Comparison of ENCODE assay signal across 11 cellular contexts in the genomic region with DNA sequence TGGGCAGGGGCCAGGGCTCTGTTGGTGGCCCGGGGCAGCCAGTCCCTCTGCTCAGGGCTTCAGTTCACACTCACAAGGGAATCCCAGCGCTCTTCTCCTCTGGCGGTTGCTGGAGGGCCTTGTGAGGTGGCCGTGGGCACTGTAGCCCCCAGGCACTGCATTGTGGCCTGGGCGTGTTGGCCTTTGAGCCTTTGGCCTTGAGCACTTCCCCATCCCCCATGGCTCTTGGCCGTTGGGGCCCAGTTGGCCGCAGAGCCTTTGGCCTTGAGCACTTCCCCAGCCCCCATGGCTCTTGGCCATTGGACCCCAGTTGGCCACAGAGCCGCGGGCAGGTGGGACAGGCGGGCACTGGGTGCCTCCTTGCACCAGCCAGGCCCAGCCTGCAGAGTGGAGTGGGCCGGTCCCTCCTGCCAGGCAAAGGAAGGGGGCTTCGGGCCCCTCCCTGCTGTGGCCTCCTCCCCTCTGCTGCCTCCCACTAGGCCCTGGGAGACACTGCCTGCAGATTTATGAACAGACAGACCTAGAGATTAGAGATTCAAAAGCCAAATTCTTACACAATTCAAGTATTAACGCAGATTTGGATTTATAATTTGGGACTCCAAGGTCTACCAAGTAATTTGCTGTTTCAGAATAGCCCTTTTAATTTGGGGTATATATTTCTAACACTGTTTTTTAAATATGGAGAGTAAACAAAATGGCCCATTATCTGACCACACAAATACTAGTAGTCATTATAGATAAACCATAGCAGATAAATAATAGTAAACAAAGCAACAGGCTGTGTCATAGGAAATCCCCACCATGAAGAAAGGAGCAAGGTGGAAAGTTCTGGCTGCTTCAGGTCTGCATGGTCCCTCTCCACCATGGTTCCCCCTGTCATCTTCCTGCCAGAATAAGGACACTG. TPM values are rescaled to one million over a fixed set of nuclear protein-coding genes. Genes with fewer than 3 reads are reported as not detected.
DNase-seq lines count a peak whose midpoint lies in the region; ATAC-seq and TF ChIP-seq lines count a peak whose summit lies in the region.
"Had no signal": no experiment of that assay in that cellular context is flagged by ENCODE, and none has a peak within 500 bp of the region (broad histone marks: within the 10 kb centered on the region; RNA-seq: fewer than 3 reads in every experiment).

No MANE protein-coding gene starts in this region.

- peak overlapping the region; percentile 0 for H4K12ac ChIP-seq in trophoblast cell (ENCODE audit: low read depth, low read length)

- ATAC-seq in WTC11 = no peak
- ATAC-seq in heart right ventricle = peak in 1 of 8 donors; percentile 3
- no peak for ATAC-seq in HG03108 (IDR thresholded peaks at IDR 0.05; ENCODE audit: unreplicated experiment)
- no peak for ATAC-seq in HG02610 (IDR thresholded peaks at IDR 0.05; ENCODE audit: unreplicated experiment)
- ATAC-seq in GM21723 (IDR thresholded peaks at IDR 0.05; ENCODE audit: unreplicated experiment) = no peak

- H4K20me1 ChIP-seq in BLaER1 treated with 17β-estradiol and CSF1 and Interleukin-3, amounts not matched to agents 10 nM and 100 nM = peaks cover 68 to 100% (median 80%) of the 10 kb centered on the region in 11 experiments

- peaks cover 22% of the 10 kb centered on the region for H3K79me1 ChIP-seq in trophoblast cell (ENCODE audit: low read length)

- H3K23ac ChIP-seq in trophoblast cell (ENCODE audit: low read length) = no peak overlapping the region

- H3K79me2 ChIP-seq in trophoblast cell (ENCODE audit: control insufficient read depth, insufficient read depth, low read length, poor library complexity) = peaks cover 5% of the 10 kb centered on the region

- H4K91ac ChIP-seq in trophoblast cell (ENCODE audit: low read depth, low read length) = peak overlapping the region; percentile 50

- H2BK5ac ChIP-seq in trophoblast cell (ENCODE audit: low read depth, low read length, poor library complexity) = peak overlapping the region; percentile 1

- H3K14ac ChIP-seq in trophoblast cell (ENCODE audit: low read length) = peak overlapping the region; percentile 36

- DNase-seq in WTC11 (ENCODE audit: low spot score) = no peak
- no peak for DNase-seq in heart right ventricle
- DNase-seq in trophoblast cell = no peak
- DNase-seq in effector memory CD4-positive, alpha-beta T cell = no peak
- DNase-seq: GF-D8, naive B cell, NCI-H1930 had no signal

- peaks cover 32 to 57% (median 44%) of the 10 kb centered on the region in 11 experiments for H3K36me3 ChIP-seq in BLaER1 treated with 17β-estradiol and CSF1 and Interleukin-3, amounts not matched to agents 10 nM and 100 nM
- H3K36me3 ChIP-seq in heart right ventricle (peaks cover 0 to 28% (median 10%) of the 10 kb centered on the region in 9 donors), trophoblast cell (ENCODE audit: control insufficient read depth in 1 of 2, insufficient read depth in 2 of 2, low read length in 2 of 2) (no peaks in the 10 kb centered on the region)
- H3K36me3 ChIP-seq in effector memory CD4-positive, alpha-beta T cell (ENCODE audit: control insufficient read depth, insufficient read depth, low read length) = no peaks in the 10 kb centered on the region

- H3K9me3 ChIP-seq in BLaER1 treated with 17β-estradiol and CSF1 and Interleukin-3, amounts not matched to agents 10 nM and 100 nM (replicated peaks in 1 of 11) = no peaks in the 10 kb centered on the region
- H3K9me3 ChIP-seq in heart right ventricle (no peaks in the 10 kb centered on the region), trophoblast cell (ENCODE audit: insufficient read depth, low read depth, low read length) (no peaks in the 10 kb centered on the region)
- no peaks in the 10 kb centered on the region for H3K9me3 ChIP-seq in effector memory CD4-positive, alpha-beta T cell (ENCODE audit: control insufficient read depth, low read length)

- peaks cover 56 to 78% (median 72%) of the 10 kb centered on the region in 10 experiments for H3K4me1 ChIP-seq in BLaER1 treated with 17β-estradiol and CSF1 and Interleukin-3, amounts not matched to agents 10 nM and 100 nM
- H3K4me1 ChIP-seq in heart right ventricle = peaks cover 11 to 55% (median 35%) of the 10 kb centered on the region in 9 donors
- H3K4me1 ChIP-seq in trophoblast cell (ENCODE audit: control insufficient read depth in 1 of 2, insufficient read depth in 2 of 2, low read length in 2 of 2) = peaks cover 34 to 41% of the 10 kb centered on the region in 2 experiments
- no peaks in the 10 kb centered on the region for H3K4me1 ChIP-seq in effector memory CD4-positive, alpha-beta T cell (ENCODE audit: control insufficient read depth, insufficient read depth, low read length, poor library complexity, severe bottlenecking)

- H3K18ac ChIP-seq in trophoblast cell (ENCODE audit: low read length) = peak overlapping the region; percentile 36

- intact Hi-C loops in heart right ventricle (cut with DNase I) = loop anchor here in 3 of 10 donors (10.0 kb wide), 3 partner anchors 155 to 175 kb away; partner anchors contain the start of genes RANBP1 (in 1 of the 3), TRMT2A (in 1 of the 3) and ZDHHC8 (in 1 of the 3)

- no peaks in the 10 kb centered on the region; the same call in 1 of the 2 replicates for H3K27me3 Mint-ChIP-seq in WTC11 (ENCODE audit: low read depth)
- H3K27me3 Mint-ChIP-seq: naive B cell had no signal

- H3K27ac Mint-ChIP-seq in WTC11 = no peak overlapping the region

- no peak overlapping the region for H2AFZ ChIP-seq in trophoblast cell (ENCODE audit: insufficient read depth, low read length, poor library complexity)

- CTCF ChIA-PET in WTC11 (lab: Charles Lee) = interaction anchor here (0.6 to 2.8 kb wide), 13 partner anchors 10 to 236 kb away, joined by 3 to 10 read pairs (median 5); partner anchors contain the start of gene GP1BB

- H3K9me3 Mint-ChIP-seq in WTC11 = no peaks in the 10 kb centered on the region
- H3K9me3 Mint-ChIP-seq: naive B cell had no signal

- peaks cover 29% of the 10 kb centered on the region for H3K4me1 Mint-ChIP-seq in WTC11

- H3K4me3 Mint-ChIP-seq in WTC11 = peak overlapping the region; percentile 53
- H3K4me3 Mint-ChIP-seq: naive B cell had no signal

- peak overlapping the region; percentile 28 for H2AK5ac ChIP-seq in trophoblast cell (ENCODE audit: low read length)

- TF ChIP-seq CTCF in WTC11 (IDR thresholded peaks at IDR 0.05) (no peak), heart right ventricle (IDR thresholded peaks at IDR 0.05) (no peak)

- peak overlapping the region in 2 of 11 experiments; percentile 25 to 26; a peak in 1 of 22 replicates for H3K27ac ChIP-seq in BLaER1 treated with 17β-estradiol and CSF1 and Interleukin-3, amounts not matched to agents 10 nM and 100 nM
- H3K27ac ChIP-seq in heart right ventricle (peak overlapping the region in 5 of 10 donors; percentile 13 to 49 (median 32)), trophoblast cell (ENCODE audit: low read depth, low read length) (no peak overlapping the region)
- no peak overlapping the region for H3K27ac ChIP-seq in effector memory CD4-positive, alpha-beta T cell (ENCODE audit: insufficient read depth, low read length, poor library complexity, severe bottlenecking)

- H3K4me2 ChIP-seq in BLaER1 treated with 17β-estradiol and CSF1 and Interleukin-3, amounts not matched to agents 10 nM and 100 nM = peak overlapping the region in 8 of 11 experiments; percentile 26 to 51 (median 40); a peak in 10 of 22 replicates
- H3K4me2 ChIP-seq in trophoblast cell (ENCODE audit: low read length) = peak overlapping the region; percentile 47

- H2BK120ac ChIP-seq in trophoblast cell (ENCODE audit: insufficient read depth, low read length, poor library complexity) = peak overlapping the region; percentile 29

- peak overlapping the region in 5 of 11 experiments; percentile 1 to 54 (median 29); a peak in 2 of 22 replicates for H3K9ac ChIP-seq in BLaER1 treated with 17β-estradiol and CSF1 and Interleukin-3, amounts not matched to agents 10 nM and 100 nM
- H3K9ac ChIP-seq in trophoblast cell (ENCODE audit: low read length) = no peak overlapping the region

- peak overlapping the region; percentile 55 for H2BK12ac ChIP-seq in trophoblast cell (ENCODE audit: low read length)

- POLR2A ChIA-PET in WTC11 (lab: Charles Lee) = interaction anchor here (0.6 to 1.0 kb wide), 3 partner anchors 10 to 158 kb away, joined by 3 to 4 read pairs (median 3); partner anchors contain the start of gene TRMT2A

- 35 to 45% methylated on average over 12 to 13 of the region's 13 CpGs for WGBS in heart right ventricle, 2 donors
- no CpG with 5 or more reads among the region's 13 CpGs for WGBS in trophoblast cell (ENCODE audit: extremely low coverage, insufficient coverage, insufficient read length)

- H4K8ac ChIP-seq in trophoblast cell (ENCODE audit: low read depth, low read length) = peak overlapping the region; percentile 72

- no peak overlapping the region for H3K4ac ChIP-seq in trophoblast cell (ENCODE audit: low read depth, low read length)

- no peaks in the 10 kb centered on the region for H3K36me3 Mint-ChIP-seq in WTC11
- H3K36me3 Mint-ChIP-seq: naive B cell had no signal

- H3K27me3 ChIP-seq in BLaER1 treated with 17β-estradiol and CSF1 and Interleukin-3, amounts not matched to agents 10 nM and 100 nM = no peaks in the 10 kb centered on the region
- H3K27me3 ChIP-seq in heart right ventricle = no peaks in the 10 kb centered on the region
- no peaks in the 10 kb centered on the region for H3K27me3 ChIP-seq in trophoblast cell (ENCODE audit: insufficient read depth, low read length)
- no peaks in the 10 kb centered on the region for H3K27me3 ChIP-seq in effector memory CD4-positive, alpha-beta T cell (replicated peaks; ENCODE audit: control insufficient read depth, insufficient read depth, low read length, poor library complexity, severe bottlenecking)

- no peak overlapping the region for H3K4me3 ChIP-seq in BLaER1 treated with 17β-estradiol and CSF1 and Interleukin-3, amounts not matched to agents 10 nM and 100 nM
- peak overlapping the region in 6 of 10 donors; percentile 12 to 43 (median 33) for H3K4me3 ChIP-seq in heart right ventricle
- H3K4me3 ChIP-seq in trophoblast cell (ENCODE audit: low read depth, low read length) = peak overlapping the region; percentile 19
- no peak overlapping the region for H3K4me3 ChIP-seq in effector memory CD4-positive, alpha-beta T cell (ENCODE audit: insufficient read depth, low read depth, low read length, poor library complexity, severe bottlenecking)

TF ChIP-seq in WTC11, 78 proteins besides CTCF, POLR2A, EP300 and RAD21 (continues in another document):
- TF ChIP-seq SP1 (CRISPR knock-in tag; conservative IDR thresholded peaks at IDR 0.05) = no peak; the same call in 1 of the 2 replicates

RNA-seq across cellular contexts. Expression of gene TXNRD2, which starts 18.2 kb away (rescaled TPM):
- total RNA-seq in WTC11 (2021) (15.9 to 18.8 TPM (median 18.8 TPM) in 3 replicates), heart right ventricle (10 to 100 TPM; 28.5 to 59.9 (median 35.0) TPM)
- polyA plus RNA-seq in heart right ventricle = 100 to 1,000 TPM in 1 of 2 donors, 10 to 100 TPM in 1; 25.8 to 103 TPM
- 2.2 and 2.6 TPM in 2 replicates for polyA plus RNA-seq in trophoblast cell (2013)

RNA-seq across cellular contexts. Expression of gene COMT, which starts 18.3 kb away (rescaled TPM):
- total RNA-seq in WTC11 (2021) (30.8 to 38.0 TPM (median 36.1 TPM) in 3 replicates), heart right ventricle (100 to 1,000 TPM in 5 of 10 donors, 10 to 100 TPM in 5; 72.5 to 128 (median 101) TPM)
- 100 to 1,000 TPM in 1 of 2 donors, 10 to 100 TPM in 1; 42.9 to 273 TPM for polyA plus RNA-seq in heart right ventricle
- 16.0 and 18.0 TPM in 2 replicates for polyA plus RNA-seq in trophoblast cell (2013)

RNA-seq across cellular contexts. Expression of gene ARVCF, which starts 56.8 kb away (rescaled TPM):
- total RNA-seq in WTC11 (2021) (58.3 to 65.4 TPM (median 61.3 TPM) in 3 replicates), heart right ventricle (10 to 100 TPM; 22.2 to 53.5 (median 32.1) TPM)
- polyA plus RNA-seq in heart right ventricle = 10 to 100 TPM; 26.8 to 58.9 TPM
- polyA plus RNA-seq in trophoblast cell (2013) = 5.7 and 5.9 TPM in 2 replicates

Comparison
In these comparisons a context has a peak if more than half of its experiments do, and no peak if none do; other contexts are left out.
1. H3K4me3 ChIP-seq: peak in heart right ventricle (6 of 10) and trophoblast cell (single experiment); none in BLaER1 treated with 17β-estradiol and CSF1 and Interleukin-3, amounts not matched to agents 10 nM and 100 nM (0 of 10) and effector memory CD4-positive, alpha-beta T cell (single experiment).